ENCODE assay signal across 10 cellular contexts in genomic region chr4:128846063-128846462, GRCh38. TPM values are rescaled to one million over a fixed set of nuclear protein-coding genes. Genes with fewer than 3 reads are reported as not detected.
DNase-seq lines count a peak whose midpoint lies in the region; ATAC-seq and TF ChIP-seq lines count a peak whose summit lies in the region.
"Had no signal": no experiment of that assay in that cellular context is flagged by ENCODE, and none has a peak within 500 bp of the region (broad histone marks: within the 10 kb centered on the region; RNA-seq: fewer than 3 reads in every experiment).

No MANE protein-coding gene starts in this region.

- ATAC-seq in HG03342 (IDR thresholded peaks at IDR 0.05; ENCODE audit: unreplicated experiment) (no peak), HG02970 (IDR thresholded peaks at IDR 0.05; ENCODE audit: low FRiP score, unreplicated experiment) (no peak), HG03039 (IDR thresholded peaks at IDR 0.05; ENCODE audit: unreplicated experiment) (no peak)

- DNase-seq in DMS153 (lab: John Stamatoyannopoulos, UW): peak; percentile 90
- DNase-seq in NCI-H1105 (lab: John Stamatoyannopoulos, UW): peak; percentile 5
- DNase-seq in RWPE1 (ENCODE audit: low spot score): no peak
- peak; percentile 65 for DNase-seq in myocyte (ENCODE audit: low read depth)
- no peak for DNase-seq in stimulated activated CD4-positive, alpha-beta T cell treated with anti-CD3 and anti-CD28 coated beads, Interleukin-2, amount 100 ng/mL, for 48 hours
- DNase-seq: activated CD8-positive, alpha-beta memory T cell treated with anti-CD3 and anti-CD28 coated beads for 24 hours; substantia nigra had no signal

- POLR2A ChIA-PET in RWPE1 (lab: Yijun Ruan, JAX; ENCODE audit: low non-redundant PET): no interaction called here

- CTCF ChIA-PET in RWPE1 (lab: Yijun Ruan, JAX): interaction anchor here (0.5 kb wide), 1 partner anchor 1527 kb away, joined by 3 read pairs; no protein-coding TSS in a partner anchor

- peak overlapping the region; percentile 34; the same call in 1 of the 2 replicates for H3K27ac ChIP-seq in RWPE1

- no peak for TF ChIP-seq CTCF in RWPE1 (conservative IDR thresholded peaks at IDR 0.05; ENCODE audit: low read depth)

RNA-seq across cellular contexts. Expression of gene JADE1, which starts 36.6 kb away (rescaled TPM):
- total RNA-seq in myocyte: 14.8 and 17.5 TPM in 2 replicates
- polyA plus RNA-seq in myocyte (2012): 13.7 TPM

Comparison
In these comparisons a context has a peak if more than half of its experiments do, and no peak if none do; other contexts are left out.
1. DNase-seq: peak in DMS153 (single experiment), NCI-H1105 (single experiment) and myocyte (single experiment); none in RWPE1 (single experiment) and stimulated activated CD4-positive, alpha-beta T cell treated with anti-CD3 and anti-CD28 coated beads, Interleukin-2, amount 100 ng/mL, for 48 hours (0 of 2).